Comparison of ENCODE assay signal across 13 cellular contexts in genomic region chr1:206690516-206690915, GRCh38. TPM values are rescaled to one million over a fixed set of nuclear protein-coding genes. Genes with fewer than 3 reads are reported as not detected.
DNase-seq lines count a peak whose midpoint lies in the region; ATAC-seq and TF ChIP-seq lines count a peak whose summit lies in the region.
"Had no signal": no experiment of that assay in that cellular context is flagged by ENCODE, and none has a peak within 500 bp of the region (broad histone marks: within the 10 kb centered on the region; RNA-seq: fewer than 3 reads in every experiment).

No MANE protein-coding gene starts in this region.

- H3K4me3 ChIP-seq in right lobe of liver (no peak overlapping the region), tibial artery (no peak overlapping the region), prostate gland (no peak overlapping the region)
- H3K4me3 ChIP-seq: dorsolateral prefrontal cortex, skin epidermis had no signal

- H3K27ac Mint-ChIP-seq in activated T-cell treated with anti-CD3 and anti-CD28 coated beads, Interleukin-2, amount 50 U/mL, for 24 hours: peak overlapping the region; percentile 57
- peak overlapping the region in 2 of 5 experiments; percentile 44 to 71 for H3K27ac Mint-ChIP-seq in brain

- H3K36me3 ChIP-seq in right lobe of liver: no peaks in the 10 kb centered on the region
- no peaks in the 10 kb centered on the region for H3K36me3 ChIP-seq in tibial artery
- no peaks in the 10 kb centered on the region for H3K36me3 ChIP-seq in prostate gland

- no peaks in the 10 kb centered on the region for H3K9me3 ChIP-seq in right lobe of liver
- no peaks in the 10 kb centered on the region for H3K9me3 ChIP-seq in tibial artery
- no peaks in the 10 kb centered on the region for H3K9me3 ChIP-seq in prostate gland

- DNase-seq in activated T-cell treated with anti-CD3 and anti-CD28 coated beads, Interleukin-2, amount 50 U/mL, for 24 hours: no peak
- no peak for DNase-seq in activated T-cell treated with anti-CD3 and anti-CD28 coated beads, Interleukin-2, amount 50 U/mL, for 1 hour
- DNase-seq in right lobe of liver (peak in 2 of 3 donors; percentile 82 to 88), tibial artery (peak in 1 of 2 donors; percentile 82), OCI-M1 (lab: John Stamatoyannopoulos, UW) (no peak), prostate gland (ENCODE audit: low spot score) (no peak)
- DNase-seq: activated CD4-positive, CD25-positive, alpha-beta regulatory T cell; HCEC 1CT; nephron progenitor cell had no signal

- WGBS in right lobe of liver (ENCODE audit: insufficient coverage, low coverage, low lambda C conversion rate, missing lambda C conversion rate): no CpG with 5 or more reads among the region's 2 CpGs
- 47% methylated on average over 2 of the region's 2 CpGs for WGBS in prostate gland

- no peak for TF ChIP-seq CTCF in brain (conservative IDR thresholded peaks at IDR 0.05)
- no peak for TF ChIP-seq CTCF in right lobe of liver (IDR thresholded peaks at IDR 0.05)
- TF ChIP-seq CTCF in tibial artery (IDR thresholded peaks at IDR 0.05): no peak
- no peak for TF ChIP-seq CTCF in prostate gland (IDR thresholded peaks at IDR 0.05)

- ATAC-seq in right lobe of liver (peak in 3 of 4 donors; percentile 10 to 50 (median 32)), GM19397 (IDR thresholded peaks at IDR 0.05; ENCODE audit: unreplicated experiment) (no peak)

- H3K4me3 Mint-ChIP-seq in activated T-cell treated with anti-CD3 and anti-CD28 coated beads, Interleukin-2, amount 50 U/mL, for 24 hours: no peak overlapping the region
- peak overlapping the region in 4 of 5 experiments; percentile 6 to 51 (median 33) for H3K4me3 Mint-ChIP-seq in brain
- H3K4me3 Mint-ChIP-seq: nephron progenitor cell had no signal

- no peaks in the 10 kb centered on the region for H3K9me3 Mint-ChIP-seq in activated T-cell treated with anti-CD3 and anti-CD28 coated beads, Interleukin-2, amount 50 U/mL, for 24 hours
- H3K9me3 Mint-ChIP-seq in brain: no peaks in the 10 kb centered on the region
- H3K9me3 Mint-ChIP-seq: nephron progenitor cell had no signal

- TF ChIP-seq POLR2A in right lobe of liver (IDR thresholded peaks at IDR 0.05): no peak
- no peak for TF ChIP-seq POLR2A in prostate gland (IDR thresholded peaks at IDR 0.05)

- peaks cover 82% of the 10 kb centered on the region for H3K4me1 Mint-ChIP-seq in activated T-cell treated with anti-CD3 and anti-CD28 coated beads, Interleukin-2, amount 50 U/mL, for 24 hours (ENCODE audit: low read depth)
- peaks cover 96% of the 10 kb centered on the region for H3K4me1 Mint-ChIP-seq in brain

- no peaks in the 10 kb centered on the region for H3K27me3 Mint-ChIP-seq in activated T-cell treated with anti-CD3 and anti-CD28 coated beads, Interleukin-2, amount 50 U/mL, for 24 hours
- peaks cover 4% of the 10 kb centered on the region for H3K27me3 Mint-ChIP-seq in brain

- peaks cover 39% of the 10 kb centered on the region for H3K36me3 Mint-ChIP-seq in activated T-cell treated with anti-CD3 and anti-CD28 coated beads, Interleukin-2, amount 50 U/mL, for 24 hours (ENCODE audit: low read depth)
- peaks cover 2% of the 10 kb centered on the region for H3K36me3 Mint-ChIP-seq in brain

- intact Hi-C loops in right lobe of liver (cut with DNase I) (no loop called here), tibial artery (cut with DNase I; ENCODE audit: low total_unique reads) (no loop called here), prostate gland (cut with DNase I) (no loop called here)

- H3K27ac ChIP-seq in right lobe of liver: peak overlapping the region; percentile 3 to 84 (median 80)
- H3K27ac ChIP-seq in tibial artery: peak overlapping the region; percentile 14 to 92
- H3K27ac ChIP-seq in prostate gland: no peak overlapping the region

- H3K4me1 ChIP-seq in right lobe of liver (peaks cover 0 to 83% (median 43%) of the 10 kb centered on the region in 4 donors), tibial artery (peaks cover 6 to 91% (median 83%) of the 10 kb centered on the region in 4 donors), prostate gland (replicated peaks) (no peaks in the 10 kb centered on the region)

- no peaks in the 10 kb centered on the region for H3K27me3 ChIP-seq in right lobe of liver
- no peaks in the 10 kb centered on the region for H3K27me3 ChIP-seq in tibial artery
- no peaks in the 10 kb centered on the region for H3K27me3 ChIP-seq in prostate gland (replicated peaks; ENCODE audit: insufficient read depth)
- H3K27me3 ChIP-seq: dorsolateral prefrontal cortex had no signal

RNA-seq across cellular contexts. Expression of gene MAPKAPK2, which starts 5.8 kb away (rescaled TPM):
- polyA plus RNA-seq in brain (ENCODE audit: insufficient read depth, low read depth, low replicate concordance): 86.2 TPM
- 10 to 100 TPM; 25.6 to 46.6 (median 34.0) TPM for total RNA-seq in right lobe of liver
- total RNA-seq in prostate gland: 10 to 100 TPM; 27.1 to 67.0 TPM

RNA-seq across cellular contexts. Expression of gene DYRK3, which starts 55.2 kb away (rescaled TPM):
- 4.9 TPM for polyA plus RNA-seq in brain (ENCODE audit: insufficient read depth, low read depth, low replicate concordance)
- total RNA-seq in right lobe of liver (1 to 10 TPM; 2.8 to 5.6 (median 4.0) TPM), prostate gland (1 to 10 TPM; 2.6 to 9.7 TPM)

Comparison
In these comparisons a context has a peak if more than half of its experiments do, and no peak if none do; other contexts are left out.
1. DNase-seq: peak in right lobe of liver (2 of 3); none in activated T-cell treated with anti-CD3 and anti-CD28 coated beads, Interleukin-2, amount 50 U/mL, for 24 hours (single experiment), activated T-cell treated with anti-CD3 and anti-CD28 coated beads, Interleukin-2, amount 50 U/mL, for 1 hour (single experiment), OCI-M1 (single experiment) and prostate gland (single experiment).
2. H3K27ac ChIP-seq: peak in right lobe of liver (3 of 3) and tibial artery (2 of 2); none in prostate gland (0 of 2).